Comparison of ENCODE assay signal across 1 cellular context in genomic region chr6:39224523-39225182, GRCh38.
TF ChIP-seq lines count a peak whose summit lies in the region.

No MANE protein-coding gene starts in this region.

TF ChIP-seq in liver, 16 proteins besides CTCF, POLR2A, EP300 and RAD21 (continued from another document):
- no peak for TF ChIP-seq REST (IDR thresholded peaks at IDR 0.05)
- peak; percentile 76 for TF ChIP-seq SP1 (IDR thresholded peaks at IDR 0.05)
- TF ChIP-seq HNF4A (conservative IDR thresholded peaks at IDR 0.05): peak; percentile 94 to 95
- TF ChIP-seq ZBTB33 (IDR thresholded peaks at IDR 0.05): no peak
- peak; percentile 54 for TF ChIP-seq NR2F2 (IDR thresholded peaks at IDR 0.05)
- peak; percentile 16 for TF ChIP-seq ATF3 (IDR thresholded peaks at IDR 0.05)
- peak in 1 of 2 donors; percentile 63 for TF ChIP-seq JUND (IDR thresholded peaks at IDR 0.05)
